In genomic region chr9:19021612-19022011, GRCh38 we compare ENCODE assay signal across 6 cellular contexts. TPM values are rescaled to one million over a fixed set of nuclear protein-coding genes. Genes with fewer than 3 reads are reported as not detected.
"Had no signal": no experiment of that assay in that cellular context is flagged by ENCODE, and none has a peak within 500 bp of the region (broad histone marks: within the 10 kb centered on the region; RNA-seq: fewer than 3 reads in every experiment).

No MANE protein-coding gene starts in this region.

RNA-seq across cellular contexts. Expression of gene SAXO1, which starts 11.4 kb away (rescaled TPM):
- total RNA-seq: activated T-cell treated with anti-CD3 and anti-CD28 coated beads, Interleukin-2, amount 50 U/mL, for 4 hours; astrocyte; bronchial epithelial cell; epithelial cell of proximal tubule; esophagus mucosa; frontal cortex had no signal
